1 cellular context compared by ENCODE assay signal in the genomic region with DNA sequence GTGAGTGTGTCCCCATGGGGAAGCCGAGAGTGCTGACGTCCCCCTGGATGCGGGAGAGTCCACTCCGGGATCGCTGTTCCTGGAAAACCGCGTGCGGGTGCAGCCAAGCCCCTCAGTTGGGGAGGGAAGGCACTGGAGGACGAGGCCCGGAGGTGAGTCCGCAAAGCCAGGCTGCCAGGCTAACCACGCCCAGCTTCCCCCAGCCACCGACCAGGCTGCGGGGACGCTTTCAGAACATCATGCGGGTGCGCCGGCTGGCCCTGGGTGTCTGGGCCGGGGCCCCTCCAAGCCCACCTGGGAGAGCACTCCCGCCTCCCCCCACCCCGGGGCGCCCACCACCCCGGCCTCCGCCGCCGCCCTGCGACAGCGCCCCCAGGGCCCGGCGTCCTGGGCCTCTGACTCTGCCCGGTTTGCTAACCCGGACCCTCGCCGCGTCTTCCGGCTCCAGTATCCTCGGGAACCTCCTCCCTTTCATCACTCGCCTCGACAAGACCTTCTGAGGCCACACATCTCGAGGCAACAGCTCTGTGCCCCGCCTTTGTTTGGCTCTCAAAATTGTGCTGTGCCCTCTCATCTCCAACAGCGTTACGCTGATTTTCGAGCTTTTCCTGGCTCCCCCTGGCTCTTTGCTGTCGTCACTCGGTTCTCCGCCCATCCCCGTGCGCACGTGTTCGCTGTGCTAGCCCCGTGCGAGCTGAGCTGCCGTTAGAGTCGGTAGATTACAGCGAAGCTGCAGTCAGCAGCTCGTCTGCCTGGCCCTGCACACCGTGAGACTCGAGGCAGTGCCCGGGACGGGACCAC.
TF ChIP-seq lines count a peak whose summit lies in the region.

No MANE protein-coding gene starts in this region.

TF ChIP-seq in K562, 482 proteins besides CTCF, POLR2A, EP300 and RAD21 (continues in another document):
- TF ChIP-seq WHSC1 (IDR thresholded peaks at IDR 0.05; ENCODE audit: low read length), result no peak
- TF ChIP-seq L3MBTL2 (IDR thresholded peaks at IDR 0.05), result 0 out of 2 replicates have a peak, but pooled peaks have one; percentile 22
- TF ChIP-seq, protein P1, sequence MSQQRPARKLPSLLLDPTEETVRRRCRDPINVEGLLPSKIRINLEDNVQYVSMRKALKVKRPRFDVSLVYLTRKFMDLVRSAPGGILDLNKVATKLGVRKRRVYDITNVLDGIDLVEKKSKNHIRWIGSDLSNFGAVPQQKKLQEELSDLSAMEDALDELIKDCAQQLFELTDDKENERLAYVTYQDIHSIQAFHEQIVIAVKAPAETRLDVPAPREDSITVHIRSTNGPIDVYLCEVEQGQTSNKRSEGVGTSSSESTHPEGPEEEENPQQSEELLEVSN (IDR thresholded peaks at IDR 0.05; ENCODE audit: borderline replicate concordance in 1 of 2, extremely low read depth in 1 of 2, insufficient read depth in 1 of 2, insufficient read length in 1 of 2, low read depth in 1 of 2, low read length in 1 of 2, poor library complexity in 1 of 2, severe bottlenecking in 1 of 2), result peak in 1 of 2 experiments; percentile 28
- TF ChIP-seq GABPA (tag; conservative IDR thresholded peaks at IDR 0.05; ENCODE audit: low read depth), result no peak
- no peak for TF ChIP-seq DMBX1 (CRISPR knock-in tag; IDR thresholded peaks at IDR 0.05; ENCODE audit: borderline replicate concordance)
- peak; percentile 56 for TF ChIP-seq BHLHE40 (IDR thresholded peaks at IDR 0.05; ENCODE audit: low read length)
- TF ChIP-seq, protein P2, sequence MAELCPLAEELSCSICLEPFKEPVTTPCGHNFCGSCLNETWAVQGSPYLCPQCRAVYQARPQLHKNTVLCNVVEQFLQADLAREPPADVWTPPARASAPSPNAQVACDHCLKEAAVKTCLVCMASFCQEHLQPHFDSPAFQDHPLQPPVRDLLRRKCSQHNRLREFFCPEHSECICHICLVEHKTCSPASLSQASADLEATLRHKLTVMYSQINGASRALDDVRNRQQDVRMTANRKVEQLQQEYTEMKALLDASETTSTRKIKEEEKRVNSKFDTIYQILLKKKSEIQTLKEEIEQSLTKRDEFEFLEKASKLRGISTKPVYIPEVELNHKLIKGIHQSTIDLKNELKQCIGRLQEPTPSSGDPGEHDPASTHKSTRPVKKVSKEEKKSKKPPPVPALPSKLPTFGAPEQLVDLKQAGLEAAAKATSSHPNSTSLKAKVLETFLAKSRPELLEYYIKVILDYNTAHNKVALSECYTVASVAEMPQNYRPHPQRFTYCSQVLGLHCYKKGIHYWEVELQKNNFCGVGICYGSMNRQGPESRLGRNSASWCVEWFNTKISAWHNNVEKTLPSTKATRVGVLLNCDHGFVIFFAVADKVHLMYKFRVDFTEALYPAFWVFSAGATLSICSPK (IDR thresholded peaks at IDR 0.05; ENCODE audit: borderline replicate concordance), result no peak
- TF ChIP-seq, protein P3, sequence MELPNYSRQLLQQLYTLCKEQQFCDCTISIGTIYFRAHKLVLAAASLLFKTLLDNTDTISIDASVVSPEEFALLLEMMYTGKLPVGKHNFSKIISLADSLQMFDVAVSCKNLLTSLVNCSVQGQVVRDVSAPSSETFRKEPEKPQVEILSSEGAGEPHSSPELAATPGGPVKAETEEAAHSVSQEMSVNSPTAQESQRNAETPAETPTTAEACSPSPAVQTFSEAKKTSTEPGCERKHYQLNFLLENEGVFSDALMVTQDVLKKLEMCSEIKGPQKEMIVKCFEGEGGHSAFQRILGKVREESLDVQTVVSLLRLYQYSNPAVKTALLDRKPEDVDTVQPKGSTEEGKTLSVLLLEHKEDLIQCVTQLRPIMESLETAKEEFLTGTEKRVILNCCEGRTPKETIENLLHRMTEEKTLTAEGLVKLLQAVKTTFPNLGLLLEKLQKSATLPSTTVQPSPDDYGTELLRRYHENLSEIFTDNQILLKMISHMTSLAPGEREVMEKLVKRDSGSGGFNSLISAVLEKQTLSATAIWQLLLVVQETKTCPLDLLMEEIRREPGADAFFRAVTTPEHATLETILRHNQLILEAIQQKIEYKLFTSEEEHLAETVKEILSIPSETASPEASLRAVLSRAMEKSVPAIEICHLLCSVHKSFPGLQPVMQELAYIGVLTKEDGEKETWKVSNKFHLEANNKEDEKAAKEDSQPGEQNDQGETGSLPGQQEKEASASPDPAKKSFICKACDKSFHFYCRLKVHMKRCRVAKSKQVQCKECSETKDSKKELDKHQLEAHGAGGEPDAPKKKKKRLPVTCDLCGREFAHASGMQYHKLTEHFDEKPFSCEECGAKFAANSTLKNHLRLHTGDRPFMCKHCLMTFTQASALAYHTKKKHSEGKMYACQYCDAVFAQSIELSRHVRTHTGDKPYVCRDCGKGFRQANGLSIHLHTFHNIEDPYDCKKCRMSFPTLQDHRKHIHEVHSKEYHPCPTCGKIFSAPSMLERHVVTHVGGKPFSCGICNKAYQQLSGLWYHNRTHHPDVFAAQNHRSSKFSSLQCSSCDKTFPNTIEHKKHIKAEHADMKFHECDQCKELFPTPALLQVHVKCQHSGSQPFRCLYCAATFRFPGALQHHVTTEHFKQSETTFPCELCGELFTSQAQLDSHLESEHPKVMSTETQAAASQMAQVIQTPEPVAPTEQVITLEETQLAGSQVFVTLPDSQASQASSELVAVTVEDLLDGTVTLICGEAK (IDR thresholded peaks at IDR 0.05), result no peak
- TF ChIP-seq, protein P3 (CRISPR knock-in tag; IDR thresholded peaks at IDR 0.05), result no peak
- TF ChIP-seq, protein P4, sequence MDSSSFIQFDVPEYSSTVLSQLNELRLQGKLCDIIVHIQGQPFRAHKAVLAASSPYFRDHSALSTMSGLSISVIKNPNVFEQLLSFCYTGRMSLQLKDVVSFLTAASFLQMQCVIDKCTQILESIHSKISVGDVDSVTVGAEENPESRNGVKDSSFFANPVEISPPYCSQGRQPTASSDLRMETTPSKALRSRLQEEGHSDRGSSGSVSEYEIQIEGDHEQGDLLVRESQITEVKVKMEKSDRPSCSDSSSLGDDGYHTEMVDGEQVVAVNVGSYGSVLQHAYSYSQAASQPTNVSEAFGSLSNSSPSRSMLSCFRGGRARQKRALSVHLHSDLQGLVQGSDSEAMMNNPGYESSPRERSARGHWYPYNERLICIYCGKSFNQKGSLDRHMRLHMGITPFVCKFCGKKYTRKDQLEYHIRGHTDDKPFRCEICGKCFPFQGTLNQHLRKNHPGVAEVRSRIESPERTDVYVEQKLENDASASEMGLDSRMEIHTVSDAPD (CRISPR knock-in tag; IDR thresholded peaks at IDR 0.05), result no peak
- TF ChIP-seq, protein P5, sequence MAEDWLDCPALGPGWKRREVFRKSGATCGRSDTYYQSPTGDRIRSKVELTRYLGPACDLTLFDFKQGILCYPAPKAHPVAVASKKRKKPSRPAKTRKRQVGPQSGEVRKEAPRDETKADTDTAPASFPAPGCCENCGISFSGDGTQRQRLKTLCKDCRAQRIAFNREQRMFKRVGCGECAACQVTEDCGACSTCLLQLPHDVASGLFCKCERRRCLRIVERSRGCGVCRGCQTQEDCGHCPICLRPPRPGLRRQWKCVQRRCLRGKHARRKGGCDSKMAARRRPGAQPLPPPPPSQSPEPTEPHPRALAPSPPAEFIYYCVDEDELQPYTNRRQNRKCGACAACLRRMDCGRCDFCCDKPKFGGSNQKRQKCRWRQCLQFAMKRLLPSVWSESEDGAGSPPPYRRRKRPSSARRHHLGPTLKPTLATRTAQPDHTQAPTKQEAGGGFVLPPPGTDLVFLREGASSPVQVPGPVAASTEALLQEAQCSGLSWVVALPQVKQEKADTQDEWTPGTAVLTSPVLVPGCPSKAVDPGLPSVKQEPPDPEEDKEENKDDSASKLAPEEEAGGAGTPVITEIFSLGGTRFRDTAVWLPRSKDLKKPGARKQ (CRISPR knock-in tag; IDR thresholded peaks at IDR 0.05), result no peak
- TF ChIP-seq, protein P6, sequence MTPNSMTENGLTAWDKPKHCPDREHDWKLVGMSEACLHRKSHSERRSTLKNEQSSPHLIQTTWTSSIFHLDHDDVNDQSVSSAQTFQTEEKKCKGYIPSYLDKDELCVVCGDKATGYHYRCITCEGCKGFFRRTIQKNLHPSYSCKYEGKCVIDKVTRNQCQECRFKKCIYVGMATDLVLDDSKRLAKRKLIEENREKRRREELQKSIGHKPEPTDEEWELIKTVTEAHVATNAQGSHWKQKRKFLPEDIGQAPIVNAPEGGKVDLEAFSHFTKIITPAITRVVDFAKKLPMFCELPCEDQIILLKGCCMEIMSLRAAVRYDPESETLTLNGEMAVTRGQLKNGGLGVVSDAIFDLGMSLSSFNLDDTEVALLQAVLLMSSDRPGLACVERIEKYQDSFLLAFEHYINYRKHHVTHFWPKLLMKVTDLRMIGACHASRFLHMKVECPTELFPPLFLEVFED (CRISPR knock-in tag; conservative IDR thresholded peaks at IDR 0.05), result no peak
- no peak for TF ChIP-seq ZNF766 (CRISPR knock-in tag; conservative IDR thresholded peaks at IDR 0.05)
